27 cellular contexts compared by ENCODE assay signal in the genomic region with DNA sequence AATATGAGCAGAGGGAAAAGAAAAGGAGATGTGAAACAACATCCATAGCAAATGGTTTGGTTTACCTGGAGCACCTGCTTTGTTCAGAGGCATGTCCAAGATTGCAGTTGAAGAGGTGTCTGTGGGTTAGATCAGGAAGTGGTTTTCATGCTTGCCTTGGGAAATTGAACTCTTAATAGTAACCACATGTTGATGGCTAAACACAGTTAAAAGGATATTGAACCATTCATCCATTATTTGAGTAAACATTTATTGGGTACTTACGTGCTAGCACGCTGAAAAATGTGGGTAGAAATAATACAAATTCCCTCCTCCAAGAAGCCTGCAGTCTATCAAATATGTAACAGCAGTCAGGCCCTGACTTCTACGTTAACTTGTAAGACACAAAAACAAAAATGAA.
DNase-seq lines count a peak whose midpoint lies in the region; ATAC-seq, FAIRE-seq and TF ChIP-seq lines count a peak whose summit lies in the region.
"Had no signal": no experiment of that assay in that cellular context is flagged by ENCODE, and none has a peak within 500 bp of the region (broad histone marks: within the 10 kb centered on the region; RNA-seq: fewer than 3 reads in every experiment).

No MANE protein-coding gene starts in this region.

- WGBS in mammary epithelial cell (ENCODE audit: low coverage, missing lambda C conversion rate) = 74% methylated on average over 3 of the region's 3 CpGs

- DNase-seq in mammary epithelial cell = peak; percentile 48
- no peak for DNase-seq in breast epithelium (ENCODE audit: low spot score in 2 of 2)
- peak; percentile 32 for DNase-seq in NCI-H128 (lab: John Stamatoyannopoulos, UW; ENCODE audit: unreplicated experiment)
- peak; percentile 32 for DNase-seq in astrocyte (ENCODE audit: low read depth)
- no peak for DNase-seq in SHP77 (lab: John Stamatoyannopoulos, UW)
- no peak for DNase-seq in chondrocyte (ENCODE audit: low spot score)
- no peak for DNase-seq in NCI-H526 treated with DMSO at 0.1 percent for 48 hours (lab: John Stamatoyannopoulos, UW)
- DNase-seq: activated CD4-positive, alpha-beta T cell treated with anti-CD3 and anti-CD28 coated beads for 36 hours; activated effector memory CD4-positive, alpha-beta T cell treated with anti-CD3 and anti-CD28 coated beads, Interleukin-2, amount 50 U/mL, for 16 hours; activated naive CD8-positive, alpha-beta T cell treated with anti-CD3 and anti-CD28 coated beads, Interleukin-2, amount 50 U/mL, for 24 hours; GM23248; hippocampal formation; NCI-H2081 treated with DMSO at 0.1 percent for 48 hours; NCI-H69; SK-N-SH; spleen; stimulated activated CD4-positive, alpha-beta T cell treated with anti-CD3 and anti-CD28 coated beads, Interleukin-2, amount 100 ng/mL, for 48 hours; T-helper 2 cell had no signal

- H3K4me1 Mint-ChIP-seq in astrocyte (ENCODE audit: low read depth, unreplicated experiment) = peaks cover 40% of the 10 kb centered on the region
- H3K4me1 Mint-ChIP-seq in chondrocyte (ENCODE audit: low read depth) = peaks cover 21% of the 10 kb centered on the region
- H3K4me1 Mint-ChIP-seq in stimulated activated memory B cell treated with anti-CD40 and anti-IgM and Interleukin-4, amounts not matched to agents 10 μg/mL and 1 μg/mL and 100 μg/mL, for 72 hours = no peaks in the 10 kb centered on the region
- H3K4me1 Mint-ChIP-seq: activated CD4-positive, alpha-beta T cell treated with anti-CD3 and anti-CD28 coated beads for 36 hours; activated naive CD8-positive, alpha-beta T cell treated with anti-CD3 and anti-CD28 coated beads, Interleukin-2, amount 50 U/mL, for 24 hours; B cell; stimulated activated effector memory CD8-positive, alpha-beta T cell treated with anti-CD3 and anti-CD28 coated beads, Interleukin-12 subunit alpha, Interleukin-12 subunit beta, amount 100 ng/mL, for 72 hours had no signal

- no peak overlapping the region for H3K9ac ChIP-seq in mammary epithelial cell (ENCODE audit: insufficient read depth, low read length)
- no peak overlapping the region for H3K9ac ChIP-seq in astrocyte (ENCODE audit: low read length)
- H3K9ac ChIP-seq: GM23248, SK-N-SH had no signal

- ATAC-seq in stimulated activated memory B cell treated with anti-CD40 and anti-IgM and Interleukin-4, amounts not matched to agents 10 μg/mL and 1 μg/mL and 100 μg/mL, for 72 hours = no peak
- ATAC-seq: A549; activated CD4-positive, alpha-beta T cell treated with anti-CD3 and anti-CD28 coated beads for 36 hours; activated naive CD8-positive, alpha-beta T cell treated with anti-CD3 and anti-CD28 coated beads, Interleukin-2, amount 50 U/mL, for 24 hours; stimulated activated effector memory CD8-positive, alpha-beta T cell treated with anti-CD3 and anti-CD28 coated beads, Interleukin-12 subunit alpha, Interleukin-12 subunit beta, amount 100 ng/mL, for 72 hours had no signal

- no peak overlapping the region for H2AFZ ChIP-seq in mammary epithelial cell (ENCODE audit: low read depth, low read length)
- H2AFZ ChIP-seq in astrocyte (ENCODE audit: low read depth, low read length) = no peak overlapping the region
- H2AFZ ChIP-seq: GM23248 had no signal

- CTCF ChIA-PET in mammary epithelial cell (lab: Charles Lee; ENCODE audit: low non-redundant PET) = no interaction called here

- FAIRE-seq in astrocyte (lab: Jason Lieb, UNC) = no peak
- FAIRE-seq: A549, frontal cortex had no signal

- in situ Hi-C loops in mammary epithelial cell (cut with MboI; ENCODE audit: low sequenced_read_pairs in 2 of 2) = no loop called here

- TF ChIP-seq CTCF in mammary epithelial cell (conservative IDR thresholded peaks at IDR 0.05 in 1 of 2, IDR thresholded peaks at IDR 0.05 in 1 of 2; ENCODE audit: extremely low read depth in 1 of 2, insufficient read depth in 1 of 2, low read depth in 1 of 2, low read length in 2 of 2) (no peak), breast epithelium (IDR thresholded peaks at IDR 0.05) (no peak), astrocyte (IDR thresholded peaks at IDR 0.05; ENCODE audit: insufficient read depth, low read depth, low read length) (no peak), chondrocyte (IDR thresholded peaks at IDR 0.05) (no peak)

- H3K4me3 ChIP-seq in mammary epithelial cell (replicated peaks in 1 of 3; ENCODE audit: insufficient read depth in 1 of 3, low read depth in 2 of 3, low read length in 3 of 3) = no peak overlapping the region
- no peak overlapping the region for H3K4me3 ChIP-seq in breast epithelium
- no peak overlapping the region for H3K4me3 ChIP-seq in astrocyte (ENCODE audit: insufficient read depth, low read depth, low read length)
- H3K4me3 ChIP-seq: A549, GM23248, right atrium auricular region, spleen, suprapubic skin had no signal

- H3K4me2 ChIP-seq in mammary epithelial cell (ENCODE audit: insufficient read depth, low read depth, low read length) = no peak overlapping the region
- no peak overlapping the region for H3K4me2 ChIP-seq in astrocyte (ENCODE audit: low read length)
- H3K4me2 ChIP-seq: A549, SK-N-SH had no signal

- H3K27ac Mint-ChIP-seq in astrocyte (ENCODE audit: unreplicated experiment) = no peak overlapping the region
- no peak overlapping the region for H3K27ac Mint-ChIP-seq in chondrocyte (ENCODE audit: unreplicated experiment)
- no peak overlapping the region for H3K27ac Mint-ChIP-seq in stimulated activated memory B cell treated with anti-CD40 and anti-IgM and Interleukin-4, amounts not matched to agents 10 μg/mL and 1 μg/mL and 100 μg/mL, for 72 hours
- H3K27ac Mint-ChIP-seq: activated CD4-positive, alpha-beta T cell treated with anti-CD3 and anti-CD28 coated beads for 36 hours; activated naive CD8-positive, alpha-beta T cell treated with anti-CD3 and anti-CD28 coated beads, Interleukin-2, amount 50 U/mL, for 24 hours; B cell; nephron; stimulated activated effector memory CD8-positive, alpha-beta T cell treated with anti-CD3 and anti-CD28 coated beads, Interleukin-12 subunit alpha, Interleukin-12 subunit beta, amount 100 ng/mL, for 72 hours had no signal

- intact Hi-C loops in mammary epithelial cell (cut with micrococcal nuclease) = no loop called here
- intact Hi-C loops in breast epithelium (cut with DNase I; ENCODE audit: low total_unique reads) = loop anchor here (5.0 kb wide), 1 partner anchor 706 kb away; no protein-coding TSS in a partner anchor

- no peaks in the 10 kb centered on the region for H3K36me3 ChIP-seq in mammary epithelial cell (ENCODE audit: insufficient read depth, low read length)
- no peaks in the 10 kb centered on the region for H3K36me3 ChIP-seq in breast epithelium
- H3K36me3 ChIP-seq in astrocyte (ENCODE audit: insufficient read depth, low read length) = no peaks in the 10 kb centered on the region
- H3K36me3 ChIP-seq: right atrium auricular region, spleen, suprapubic skin had no signal

- H3K4me1 ChIP-seq in mammary epithelial cell (ENCODE audit: insufficient read depth, low read length) (peaks cover 23% of the 10 kb centered on the region), breast epithelium (no peaks in the 10 kb centered on the region), astrocyte (ENCODE audit: insufficient read depth, low read length) (peaks cover 3% of the 10 kb centered on the region)
- H3K4me1 ChIP-seq: right atrium auricular region, spleen, suprapubic skin had no signal

- no peaks in the 10 kb centered on the region for H4K20me1 ChIP-seq in mammary epithelial cell (ENCODE audit: insufficient read depth, low read length)
- H4K20me1 ChIP-seq in astrocyte (ENCODE audit: insufficient read depth, low read length) = no peaks in the 10 kb centered on the region

- peaks cover 2% of the 10 kb centered on the region for H3K9me3 Mint-ChIP-seq in astrocyte (ENCODE audit: unreplicated experiment)
- H3K9me3 Mint-ChIP-seq in chondrocyte (ENCODE audit: low read depth) = peaks cover 2% of the 10 kb centered on the region
- peaks cover 2% of the 10 kb centered on the region for H3K9me3 Mint-ChIP-seq in stimulated activated memory B cell treated with anti-CD40 and anti-IgM and Interleukin-4, amounts not matched to agents 10 μg/mL and 1 μg/mL and 100 μg/mL, for 72 hours
- H3K9me3 Mint-ChIP-seq: activated naive CD8-positive, alpha-beta T cell treated with anti-CD3 and anti-CD28 coated beads, Interleukin-2, amount 50 U/mL, for 24 hours; stimulated activated effector memory CD8-positive, alpha-beta T cell treated with anti-CD3 and anti-CD28 coated beads, Interleukin-12 subunit alpha, Interleukin-12 subunit beta, amount 100 ng/mL, for 72 hours had no signal

- no peaks in the 10 kb centered on the region for H3K36me3 Mint-ChIP-seq in astrocyte (ENCODE audit: low read depth, unreplicated experiment)
- H3K36me3 Mint-ChIP-seq in chondrocyte (ENCODE audit: low read depth) = no peaks in the 10 kb centered on the region
- no peaks in the 10 kb centered on the region for H3K36me3 Mint-ChIP-seq in stimulated activated memory B cell treated with anti-CD40 and anti-IgM and Interleukin-4, amounts not matched to agents 10 μg/mL and 1 μg/mL and 100 μg/mL, for 72 hours
- H3K36me3 Mint-ChIP-seq: stimulated activated effector memory CD8-positive, alpha-beta T cell treated with anti-CD3 and anti-CD28 coated beads, Interleukin-12 subunit alpha, Interleukin-12 subunit beta, amount 100 ng/mL, for 72 hours had no signal

- H3K79me2 ChIP-seq in mammary epithelial cell (ENCODE audit: insufficient read depth, low read length) = no peaks in the 10 kb centered on the region
- no peaks in the 10 kb centered on the region for H3K79me2 ChIP-seq in astrocyte (ENCODE audit: insufficient read depth, low read length)

- H3K4me3 Mint-ChIP-seq in astrocyte (ENCODE audit: unreplicated experiment) (no peak overlapping the region), chondrocyte (ENCODE audit: unreplicated experiment) (no peak overlapping the region)
- no peak overlapping the region for H3K4me3 Mint-ChIP-seq in stimulated activated memory B cell treated with anti-CD40 and anti-IgM and Interleukin-4, amounts not matched to agents 10 μg/mL and 1 μg/mL and 100 μg/mL, for 72 hours
- H3K4me3 Mint-ChIP-seq: activated CD4-positive, alpha-beta T cell treated with anti-CD3 and anti-CD28 coated beads for 36 hours; activated naive CD8-positive, alpha-beta T cell treated with anti-CD3 and anti-CD28 coated beads, Interleukin-2, amount 50 U/mL, for 24 hours; B cell; nephron; stimulated activated effector memory CD8-positive, alpha-beta T cell treated with anti-CD3 and anti-CD28 coated beads, Interleukin-12 subunit alpha, Interleukin-12 subunit beta, amount 100 ng/mL, for 72 hours had no signal

- H3K27me3 ChIP-seq in mammary epithelial cell (ENCODE audit: insufficient read depth, low read length) (no peaks in the 10 kb centered on the region), breast epithelium (no peaks in the 10 kb centered on the region), astrocyte (ENCODE audit: insufficient read depth, low read length) (no peaks in the 10 kb centered on the region)
- H3K27me3 ChIP-seq: right atrium auricular region, spleen, suprapubic skin had no signal

- TF ChIP-seq POLR2A in breast epithelium (IDR thresholded peaks at IDR 0.05) = no peak

- H3K27ac ChIP-seq in mammary epithelial cell (ENCODE audit: insufficient read depth, low read depth, low read length) (no peak overlapping the region), breast epithelium (no peak overlapping the region), astrocyte (ENCODE audit: low read depth, low read length) (no peak overlapping the region)
- H3K27ac ChIP-seq: A549, GM23248, right atrium auricular region, RWPE1, spleen, suprapubic skin had no signal

- no TSS peak for BruUV-seq in mammary epithelial cell (replicated peaks; lab: Mats Ljungman, UMichigan)

- H3K27me3 Mint-ChIP-seq in astrocyte (ENCODE audit: low read depth, unreplicated experiment) = no peaks in the 10 kb centered on the region
- H3K27me3 Mint-ChIP-seq in chondrocyte (ENCODE audit: low read depth) = no peaks in the 10 kb centered on the region
- no peaks in the 10 kb centered on the region for H3K27me3 Mint-ChIP-seq in stimulated activated memory B cell treated with anti-CD40 and anti-IgM and Interleukin-4, amounts not matched to agents 10 μg/mL and 1 μg/mL and 100 μg/mL, for 72 hours
- H3K27me3 Mint-ChIP-seq: activated naive CD8-positive, alpha-beta T cell treated with anti-CD3 and anti-CD28 coated beads, Interleukin-2, amount 50 U/mL, for 24 hours; B cell had no signal

- dilution Hi-C loops in mammary epithelial cell (cut with HindIII; ENCODE audit: low sequenced_read_pairs) = no loop called here

- no peaks in the 10 kb centered on the region for H3K9me3 ChIP-seq in mammary epithelial cell (replicated peaks; ENCODE audit: insufficient read depth, low read length)
- H3K9me3 ChIP-seq in breast epithelium = no peaks in the 10 kb centered on the region
- no peaks in the 10 kb centered on the region for H3K9me3 ChIP-seq in astrocyte (ENCODE audit: insufficient read depth, low read depth, low read length)
- H3K9me3 ChIP-seq: right atrium auricular region, SK-N-SH, spleen, suprapubic skin had no signal

Comparison
In these comparisons a context has a peak if more than half of its experiments do, and no peak if none do; other contexts are left out.
1. DNase-seq: peak in mammary epithelial cell (single experiment), NCI-H128 (single experiment) and astrocyte (single experiment); none in breast epithelium (0 of 2), SHP77 (0 of 2), chondrocyte (single experiment) and NCI-H526 treated with DMSO at 0.1 percent for 48 hours (single experiment).